Comparison of ENCODE assay signal across 8 cellular contexts in genomic region chr12:9646794-9647622, GRCh38. TPM values are rescaled to one million over a fixed set of nuclear protein-coding genes. Genes with fewer than 3 reads are reported as not detected.
A peak's percentile ranks its signal among the peaks of the same experiment; 100 is the strongest.
DNase-seq lines count a peak whose midpoint lies in the region; ATAC-seq and TF ChIP-seq lines count a peak whose summit lies in the region.

No MANE protein-coding gene starts in this region.

- H3K79me2 ChIP-seq in OCI-LY3 (ENCODE audit: low read length): peaks cover 19% of the 10 kb centered on the region
- no peaks in the 10 kb centered on the region for H3K79me2 ChIP-seq in neural cell (replicated peaks; ENCODE audit: insufficient read depth, low read length)

- H2AFZ ChIP-seq in OCI-LY3 (ENCODE audit: low read depth, low read length) (no peak overlapping the region), neural cell (ENCODE audit: low read depth, low read length) (no peak overlapping the region)

- peak overlapping the region; percentile 80 for H3K4me3 ChIP-seq in OCI-LY3 (ENCODE audit: low read length)
- peak overlapping the region; percentile 82 to 88 for H3K4me3 ChIP-seq in duodenal mucosa (ENCODE audit: low read depth in 1 of 2, low read length in 2 of 2)
- peak overlapping the region; percentile 78 for H3K4me3 ChIP-seq in neural cell (ENCODE audit: low read length)

- peak overlapping the region; percentile 98 for H3K27ac ChIP-seq in OCI-LY3 (ENCODE audit: low read length)
- peak overlapping the region; percentile 64 for H3K27ac ChIP-seq in duodenal mucosa (ENCODE audit: low read depth, low read length)
- H3K27ac ChIP-seq in neural cell (ENCODE audit: low read length): no peak overlapping the region

- TF ChIP-seq EP300 in neural cell (conservative IDR thresholded peaks at IDR 0.05; ENCODE audit: poor library complexity, severe bottlenecking): no peak

- H3K9me2 ChIP-seq in neural cell (ENCODE audit: insufficient read depth, low read length): no peaks in the 10 kb centered on the region

- TF ChIP-seq CTCF in OCI-LY3 (IDR thresholded peaks at IDR 0.05; ENCODE audit: low read depth, low read length) (no peak), neural cell (IDR thresholded peaks at IDR 0.05; ENCODE audit: poor library complexity, severe bottlenecking) (no peak)

- H3K4me1 ChIP-seq in OCI-LY3 (ENCODE audit: low read length): peaks cover 62% of the 10 kb centered on the region
- peaks cover 0 to 25% of the 10 kb centered on the region in 2 donors for H3K4me1 ChIP-seq in duodenal mucosa (ENCODE audit: control insufficient read depth in 1 of 2, insufficient read depth in 2 of 2, low read length in 2 of 2)

- peak; percentile 60 for DNase-seq in EH (ENCODE audit: low read depth)
- DNase-seq in COLO829 (ENCODE audit: low spot score): no peak
- DNase-seq in activated CD4-positive, alpha-beta T cell treated with anti-CD3 and anti-CD28 coated beads for 4 hours: no peak
- DNase-seq in stimulated activated CD4-positive, alpha-beta T cell treated with anti-CD3 and anti-CD28 coated beads, Interleukin-4, amount 100 ng/mL, for 24 hours: no peak

- peak overlapping the region; percentile 99 for H3K4me2 ChIP-seq in OCI-LY3 (ENCODE audit: low read length)
- H3K4me2 ChIP-seq in neural cell (ENCODE audit: low read length): peak overlapping the region; percentile 77

- H4K20me1 ChIP-seq in OCI-LY3 (ENCODE audit: insufficient read depth, low read length) (no peaks in the 10 kb centered on the region), neural cell (ENCODE audit: insufficient read depth) (no peaks in the 10 kb centered on the region)

- no peak for TF ChIP-seq RAD21 in neural cell (conservative IDR thresholded peaks at IDR 0.05)

- H3K27me3 ChIP-seq in OCI-LY3 (ENCODE audit: low read depth, low read length) (no peaks in the 10 kb centered on the region), duodenal mucosa (ENCODE audit: control insufficient read depth in 1 of 2, insufficient read depth in 2 of 2, low read length in 2 of 2) (no peaks in the 10 kb centered on the region), neural cell (ENCODE audit: insufficient read depth, low read depth, low read length) (no peaks in the 10 kb centered on the region)

- H3K9me3 ChIP-seq in OCI-LY3 (ENCODE audit: insufficient read depth, low read length) (peaks cover 4% of the 10 kb centered on the region), duodenal mucosa (ENCODE audit: control insufficient read depth in 1 of 2, low read length in 2 of 2) (peaks cover 0 to 4% of the 10 kb centered on the region in 2 donors), neural cell (ENCODE audit: low read length) (no peaks in the 10 kb centered on the region)

- H3K36me3 ChIP-seq in OCI-LY3 (replicated peaks; ENCODE audit: low read depth, low read length) (peaks cover 28% of the 10 kb centered on the region), duodenal mucosa (ENCODE audit: control insufficient read depth in 1 of 2, insufficient read depth in 2 of 2, low read length in 2 of 2) (no peaks in the 10 kb centered on the region), neural cell (ENCODE audit: insufficient read depth, low read length) (no peaks in the 10 kb centered on the region)

- H3K9ac ChIP-seq in OCI-LY3 (ENCODE audit: low read length) (peak overlapping the region; percentile 99), duodenal mucosa (ENCODE audit: low read depth in 1 of 2, low read length in 2 of 2) (peak overlapping the region; percentile 68 to 86), neural cell (ENCODE audit: low read length) (peak overlapping the region; percentile 52)

- no peak for ATAC-seq in GM19324 (IDR thresholded peaks at IDR 0.05; ENCODE audit: low FRiP score, unreplicated experiment)

- H3F3A ChIP-seq in neural cell (ENCODE audit: insufficient read depth, low read length, poor library complexity, severe bottlenecking): no peaks in the 10 kb centered on the region

TF ChIP-seq in neural cell, 6 proteins besides CTCF, POLR2A, EP300 and RAD21:
- TF ChIP-seq EZH2 (IDR thresholded peaks at IDR 0.05; ENCODE audit: borderline replicate concordance, insufficient read depth, low read length, poor library complexity, severe bottlenecking): no peak
- TF ChIP-seq REST (IDR thresholded peaks at IDR 0.05; ENCODE audit: borderline replicate concordance): no peak
- TF ChIP-seq MXI1 (conservative IDR thresholded peaks at IDR 0.05; ENCODE audit: poor library complexity, severe bottlenecking): no peak
- no peak for TF ChIP-seq POLR2AphosphoS5 (IDR thresholded peaks at IDR 0.05)
- no peak for TF ChIP-seq SMC3 (conservative IDR thresholded peaks at IDR 0.05; ENCODE audit: poor library complexity)
- no peak for TF ChIP-seq TAF1 (IDR thresholded peaks at IDR 0.05; ENCODE audit: low read depth)

RNA-seq across cellular contexts. Expression of gene CLEC2D, which starts 22.5 kb away (rescaled TPM):
- polyA plus RNA-seq in neural cell: 2.6 and 3.7 TPM in 2 replicates
- 3.4 and 3.9 TPM in 2 replicates for polyA minus RNA-seq in neural cell

RNA-seq across cellular contexts. Expression of gene KLRB1, which starts 39.3 kb away (rescaled TPM):
- polyA plus RNA-seq in neural cell: not detected in 2 replicates
- polyA minus RNA-seq in neural cell: not detected in 2 replicates
